ENCODE assay signal across 15 cellular contexts in genomic region chr16:83802559-83802958, GRCh38. TPM values are rescaled to one million over a fixed set of nuclear protein-coding genes. Genes with fewer than 3 reads are reported as not detected.
DNase-seq lines count a peak whose midpoint lies in the region; ATAC-seq, FAIRE-seq and TF ChIP-seq lines count a peak whose summit lies in the region.
"Had no signal": no experiment of that assay in that cellular context is flagged by ENCODE, and none has a peak within 500 bp of the region (broad histone marks: within the 10 kb centered on the region; RNA-seq: fewer than 3 reads in every experiment).

No MANE protein-coding gene starts in this region.

- no peak for TF ChIP-seq CTCF in WI38 (IDR thresholded peaks at IDR 0.05; ENCODE audit: low read depth, low read length)

- H3K4me3 ChIP-seq in CD4-positive, alpha-beta memory T cell (ENCODE audit: low read length in 2 of 2), result no peak overlapping the region
- H3K4me3 ChIP-seq in WI38 (ENCODE audit: low read depth, low read length) (peak overlapping the region; percentile 51), right cardiac atrium (ENCODE audit: low read length) (peak overlapping the region; percentile 35), skeletal muscle tissue (ENCODE audit: low read length in 3 of 3) (peak overlapping the region in 1 of 3 donors; percentile 56)
- H3K4me3 ChIP-seq: SK-N-MC had no signal

- H3K36me3 ChIP-seq in CD4-positive, alpha-beta memory T cell (ENCODE audit: insufficient read depth, low read length), result no peaks in the 10 kb centered on the region
- no peaks in the 10 kb centered on the region for H3K36me3 ChIP-seq in skeletal muscle tissue (ENCODE audit: control insufficient read depth in 3 of 3, insufficient read depth in 3 of 3, low read length in 3 of 3)

- peak overlapping the region in 5 of 7 donors; percentile 38 to 79 (median 58) for H3K27ac Mint-ChIP-seq in CD4-positive, alpha-beta memory T cell
- H3K27ac Mint-ChIP-seq: stimulated activated effector memory CD8-positive, alpha-beta T cell treated with anti-CD3 and anti-CD28 coated beads, Interleukin-12 subunit alpha, Interleukin-12 subunit beta, amount 100 ng/mL, for 72 hours had no signal

- no peaks in the 10 kb centered on the region for H3K27me3 ChIP-seq in CD4-positive, alpha-beta memory T cell (ENCODE audit: insufficient read depth, low read length)
- H3K27me3 ChIP-seq in right cardiac atrium (ENCODE audit: control insufficient read depth, insufficient read depth) (no peaks in the 10 kb centered on the region), skeletal muscle tissue (ENCODE audit: control insufficient read depth in 3 of 3, insufficient read depth in 3 of 3, low read length in 3 of 3) (peaks cover 0 to 4% (median 0%) of the 10 kb centered on the region in 3 donors)

- peak overlapping the region in 2 of 3 donors; percentile 9 to 27 for H3K9ac ChIP-seq in skeletal muscle tissue (ENCODE audit: low read depth in 1 of 3, low read length in 3 of 3)

- no peak for FAIRE-seq in frontal cortex (lab: Jason Lieb, UNC)
- FAIRE-seq: D721Med, endometrium, GM12892 had no signal

- ATAC-seq in right cardiac atrium (no peak), GM21526 (IDR thresholded peaks at IDR 0.05; ENCODE audit: low FRiP score, unreplicated experiment) (no peak)

- CTCF ChIA-PET in CD4-positive, alpha-beta memory T cell (lab: Charles Lee; ENCODE audit: partially characterized antibody), result no interaction called here

- H3K4me1 Mint-ChIP-seq in CD4-positive, alpha-beta memory T cell, result peaks cover 5 to 16% (median 8%) of the 10 kb centered on the region in 4 donors
- H3K4me1 Mint-ChIP-seq: stimulated activated effector memory CD8-positive, alpha-beta T cell treated with anti-CD3 and anti-CD28 coated beads, Interleukin-12 subunit alpha, Interleukin-12 subunit beta, amount 100 ng/mL, for 72 hours had no signal

- DNase-seq in CD4-positive, alpha-beta memory T cell, result no peak
- no peak for DNase-seq in right cardiac atrium
- DNase-seq in DMS79 treated with DMSO at 0.1 percent for 48 hours (lab: John Stamatoyannopoulos, UW), result no peak
- DNase-seq in NAMALWA (ENCODE audit: low spot score), result no peak
- DNase-seq in frontal cortex (ENCODE audit: low spot score in 2 of 2), result no peak
- DNase-seq: NCI-H226; stimulated activated CD4-positive, alpha-beta T cell treated with anti-CD3 and anti-CD28 coated beads, Interleukin-12 subunit alpha, Interleukin-12 subunit beta, amount 100 ng/mL, for 4 hours had no signal

- H3K27me3 Mint-ChIP-seq in CD4-positive, alpha-beta memory T cell, result peaks cover 5 to 9% of the 10 kb centered on the region in 2 donors

- H3K36me3 Mint-ChIP-seq in CD4-positive, alpha-beta memory T cell, result peaks cover 0 to 1% of the 10 kb centered on the region in 2 donors

- no peaks in the 10 kb centered on the region for H3K9me3 ChIP-seq in CD4-positive, alpha-beta memory T cell (ENCODE audit: control insufficient read depth in 1 of 2, low read length in 2 of 2)
- H3K9me3 ChIP-seq in right cardiac atrium (ENCODE audit: control insufficient read depth, low read length), result no peaks in the 10 kb centered on the region
- H3K9me3 ChIP-seq in skeletal muscle tissue (ENCODE audit: control insufficient read depth in 3 of 3, low read length in 3 of 3), result no peaks in the 10 kb centered on the region

- peak overlapping the region in 3 of 8 donors; percentile 6 to 32 (median 22) for H3K4me3 Mint-ChIP-seq in CD4-positive, alpha-beta memory T cell
- H3K4me3 Mint-ChIP-seq: stimulated activated effector memory CD8-positive, alpha-beta T cell treated with anti-CD3 and anti-CD28 coated beads, Interleukin-12 subunit alpha, Interleukin-12 subunit beta, amount 100 ng/mL, for 72 hours had no signal

- WGBS in right cardiac atrium, result 25% methylated on average over 7 of the region's 7 CpGs

- no peak overlapping the region for H3K27ac ChIP-seq in CD4-positive, alpha-beta memory T cell (ENCODE audit: low read depth, low read length)
- H3K27ac ChIP-seq in right cardiac atrium (ENCODE audit: low read length) (no peak overlapping the region), skeletal muscle tissue (ENCODE audit: low read depth, low read length) (no peak overlapping the region)
- H3K27ac ChIP-seq: SK-N-MC had no signal

- peaks cover 5% of the 10 kb centered on the region for H3K4me1 ChIP-seq in CD4-positive, alpha-beta memory T cell (ENCODE audit: insufficient read depth, low read length)
- no peaks in the 10 kb centered on the region for H3K4me1 ChIP-seq in right cardiac atrium (ENCODE audit: control insufficient read depth, insufficient read depth, low read length)
- peaks cover 0 to 8% (median 4%) of the 10 kb centered on the region in 3 donors for H3K4me1 ChIP-seq in skeletal muscle tissue (ENCODE audit: control insufficient read depth in 3 of 3, insufficient read depth in 3 of 3, low read length in 3 of 3)

- H3K9me3 Mint-ChIP-seq in CD4-positive, alpha-beta memory T cell, result no peaks in the 10 kb centered on the region

- intact Hi-C loops in CD4-positive, alpha-beta memory T cell (cut with micrococcal nuclease), result no loop called here
- intact Hi-C loops in right cardiac atrium (cut with DNase I), result no loop called here

- POLR2A ChIA-PET in CD4-positive, alpha-beta memory T cell (lab: Charles Lee; ENCODE audit: partially characterized antibody), result no interaction called here

RNA-seq across cellular contexts. Expression of gene HSBP1, which starts 5.2 kb away (rescaled TPM):
- 10 to 100 TPM; 30.7 to 34.3 TPM for total RNA-seq in CD4-positive, alpha-beta memory T cell
- 10 to 100 TPM; 27.3 to 35.2 TPM for polyA plus RNA-seq in CD4-positive, alpha-beta memory T cell
- 100 to 1,000 TPM; 133 to 173 (median 155) TPM for total RNA-seq in right cardiac atrium
- polyA plus RNA-seq in right cardiac atrium, result 102 TPM
- 32.4 TPM for total RNA-seq in skeletal muscle tissue
- 126 TPM for total RNA-seq in frontal cortex

Comparison
In these comparisons a context has a peak if more than half of its experiments do, and no peak if none do; other contexts are left out.
1. H3K4me3 ChIP-seq: peak in WI38 (single experiment) and right cardiac atrium (single experiment); none in CD4-positive, alpha-beta memory T cell (0 of 2).